Comparison of ENCODE assay signal across 8 cellular contexts in the genomic region with DNA sequence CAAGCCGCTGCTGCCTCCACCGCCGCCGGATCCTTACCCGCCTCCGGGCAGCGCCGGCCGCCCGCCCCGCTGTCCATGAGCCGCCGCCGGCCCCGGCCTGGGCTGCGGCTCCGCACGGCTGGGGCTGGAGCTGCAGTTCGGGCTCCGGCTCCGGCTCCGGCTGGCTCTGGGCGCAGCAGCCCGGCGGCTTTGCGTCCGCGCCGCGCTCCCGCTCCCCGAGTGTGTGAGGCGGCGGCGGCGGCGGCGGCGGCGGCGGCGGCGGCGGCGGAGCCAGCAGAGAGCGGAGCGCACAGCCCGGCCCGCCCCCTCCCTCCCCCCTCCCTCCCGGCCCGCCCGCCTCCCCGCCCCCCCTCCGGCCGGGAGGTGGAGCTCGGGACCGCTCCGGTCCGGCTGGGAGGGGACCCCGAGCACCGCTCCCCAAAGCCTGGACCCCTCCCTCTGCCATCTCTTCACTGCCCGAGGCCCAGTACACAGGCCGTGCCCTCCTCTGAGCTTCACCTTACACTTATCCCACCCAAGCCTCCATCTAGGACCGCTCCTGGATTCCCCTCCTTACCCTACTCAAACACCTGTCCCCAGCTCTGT. TPM values are rescaled to one million over a fixed set of nuclear protein-coding genes. Genes with fewer than 3 reads are reported as not detected.
DNase-seq lines count a peak whose midpoint lies in the region; ATAC-seq and TF ChIP-seq lines count a peak whose summit lies in the region.

A gene (minus strand): TSS at position 225 of the 585 bp plus-strand sequence. CDS start 148 bp downstream, at position 77.

- DNase-seq in COLO668 (lab: John Stamatoyannopoulos, UW; ENCODE audit: unreplicated experiment) (peak; percentile 59), head of caudate nucleus (peak in 35 of 42 donors; percentile 43 to 85 (median 68)), HuH-7.5 (ENCODE audit: low spot score) (no peak)
- DNase-seq in activated naive CD8-positive, alpha-beta T cell treated with anti-CD3 and anti-CD28 coated beads for 36 hours: no peak

- H3K4me2 ChIP-seq in Loucy (ENCODE audit: low read depth, low read length, poor library complexity, severe bottlenecking): peak within 1 kb of the TSS; percentile 27

- H3K27me3 ChIP-seq in Loucy (ENCODE audit: insufficient read depth, low read length, poor library complexity, severe bottlenecking): no peaks in the 10 kb centered on the region
- H3K27me3 ChIP-seq in neuron (ENCODE audit: insufficient read depth, low read length): no peaks in the 10 kb centered on the region

- peaks cover 18% of the 10 kb centered on the region for H3K4me1 Mint-ChIP-seq in activated naive CD8-positive, alpha-beta T cell treated with anti-CD3 and anti-CD28 coated beads for 36 hours

- peaks cover 87% of the 10 kb centered on the region for H3K27me3 Mint-ChIP-seq in activated naive CD8-positive, alpha-beta T cell treated with anti-CD3 and anti-CD28 coated beads for 36 hours

- no peak within 1 kb of the TSS for H3K27ac Mint-ChIP-seq in activated naive CD8-positive, alpha-beta T cell treated with anti-CD3 and anti-CD28 coated beads for 36 hours

- H3K9me3 Mint-ChIP-seq in activated naive CD8-positive, alpha-beta T cell treated with anti-CD3 and anti-CD28 coated beads for 36 hours: no peaks in the 10 kb centered on the region

- H2AFZ ChIP-seq in Loucy (ENCODE audit: low read length) (no peak within 1 kb of the TSS), neuron (ENCODE audit: low read depth, low read length) (peak within 1 kb of the TSS; percentile 59)

- TF ChIP-seq CTCF in Loucy (conservative IDR thresholded peaks at IDR 0.05; ENCODE audit: low read length): no peak

- H3K79me2 ChIP-seq in Loucy (ENCODE audit: insufficient read depth, low read length): no peaks in the 10 kb centered on the region

- H4K20me1 ChIP-seq in Loucy (ENCODE audit: insufficient read depth, low read length, poor library complexity, severe bottlenecking): no peaks in the 10 kb centered on the region

- intact Hi-C loops in head of caudate nucleus (cut with DNase I): loop anchor here (2.0 to 5.0 kb wide), 2 partner anchors 63 to 176 kb away; no protein-coding TSS in a partner anchor

- H3K9me3 ChIP-seq in Loucy (ENCODE audit: insufficient read depth, low read depth, low read length) (no peaks in the 10 kb centered on the region), neuron (ENCODE audit: low read length) (no peaks in the 10 kb centered on the region)

- H3F3A ChIP-seq in Loucy (ENCODE audit: low read depth): no peaks in the 10 kb centered on the region

- H3K36me3 ChIP-seq in Loucy (ENCODE audit: insufficient read depth, low read length): no peaks in the 10 kb centered on the region
- no peaks in the 10 kb centered on the region for H3K36me3 ChIP-seq in neuron (ENCODE audit: insufficient read depth, low read length)

- peak within 1 kb of the TSS; percentile 57 for H3K4me3 Mint-ChIP-seq in activated naive CD8-positive, alpha-beta T cell treated with anti-CD3 and anti-CD28 coated beads for 36 hours

- H3K9me2 ChIP-seq in Loucy (replicated peaks; ENCODE audit: low read depth, low read length): no peaks in the 10 kb centered on the region

- H3K4me3 ChIP-seq in Loucy (ENCODE audit: low read length, poor library complexity, severe bottlenecking): no peak within 1 kb of the TSS
- peak within 1 kb of the TSS; percentile 67 for H3K4me3 ChIP-seq in neuron (ENCODE audit: low read length)

- H3K36me3 Mint-ChIP-seq in activated naive CD8-positive, alpha-beta T cell treated with anti-CD3 and anti-CD28 coated beads for 36 hours: no peaks in the 10 kb centered on the region

- H3K4me1 ChIP-seq in Loucy (ENCODE audit: insufficient read depth, low read length, poor library complexity, severe bottlenecking) (peaks cover 27% of the 10 kb centered on the region), neuron (ENCODE audit: insufficient read depth, low read length) (peaks cover 66% of the 10 kb centered on the region)

- H3K9ac ChIP-seq in Loucy (ENCODE audit: low read depth, low read length, poor library complexity, severe bottlenecking): no peak within 1 kb of the TSS

- ATAC-seq in GM21390 (IDR thresholded peaks at IDR 0.05; ENCODE audit: unreplicated experiment) (no peak), GM19455 (IDR thresholded peaks at IDR 0.05; ENCODE audit: unreplicated experiment) (no peak)

RNA-seq across cellular contexts. Expression of the gene that starts here (rescaled TPM):
- total RNA-seq in activated naive CD8-positive, alpha-beta T cell treated with anti-CD3 and anti-CD28 coated beads for 36 hours: not detected

Comparison
In these comparisons a context has a peak if more than half of its experiments do, and no peak if none do; other contexts are left out.
1. DNase-seq: peak in COLO668 (single experiment) and head of caudate nucleus (35 of 42); none in activated naive CD8-positive, alpha-beta T cell treated with anti-CD3 and anti-CD28 coated beads for 36 hours (single experiment) and HuH-7.5 (single experiment).